Comparison of ENCODE assay signal across 15 cellular contexts in genomic region chr12:96811083-96811482, GRCh38.
DNase-seq lines count a peak whose midpoint lies in the region; ATAC-seq, FAIRE-seq and TF ChIP-seq lines count a peak whose summit lies in the region.
"Had no signal": no experiment of that assay in that cellular context is flagged by ENCODE, and none has a peak within 500 bp of the region (broad histone marks: within the 10 kb centered on the region; RNA-seq: fewer than 3 reads in every experiment).

No MANE protein-coding gene starts in this region.

- H3K4me3 Mint-ChIP-seq in activated T-helper 17 cell treated with anti-CD3 and anti-CD28 coated beads, Interleukin-2, amount 50 U/mL, for 72 hours: no peak overlapping the region
- H3K4me3 Mint-ChIP-seq: activated naive CD4-positive, alpha-beta T cell treated with anti-CD3 and anti-CD28 coated beads, Interleukin-2, amount 50 U/mL, for 24 hours; CD4-positive, alpha-beta T cell had no signal

- in situ Hi-C loops in GM13977 (cut with MboI; ENCODE audit: low pct_unique_long_range_greater_than_20kb, low sequenced_read_pairs, unreplicated experiment): no loop called here

- no peak overlapping the region for H3K27ac ChIP-seq in keratinocyte (ENCODE audit: control insufficient read depth, insufficient read depth, low read length)
- H3K27ac ChIP-seq: tibial artery had no signal

- DNase-seq in AG08395 (ENCODE audit: low spot score): peak; percentile 36
- peak; percentile 75 for DNase-seq in HS-27A (ENCODE audit: low read depth)
- peak; percentile 33 for DNase-seq in keratinocyte (ENCODE audit: low read depth, low spot score)
- DNase-seq in ecto neural progenitor cell (ENCODE audit: low spot score): no peak
- no peak for DNase-seq in NCI-H2107 treated with DMSO at 0.1 percent for 48 hours (lab: John Stamatoyannopoulos, UW; ENCODE audit: unreplicated experiment)
- no peak for DNase-seq in GM13977 (ENCODE audit: low spot score)
- DNase-seq: activated CD4-positive, alpha-beta T cell treated with anti-CD3 and anti-CD28 coated beads for 4 hours; CD4-positive, alpha-beta T cell; NCI-H2171 treated with DMSO at 0.1 percent for 48 hours; SHP77 treated with DMSO at 0.1 percent for 48 hours; tibial artery had no signal

- H3K27me3 ChIP-seq in keratinocyte (ENCODE audit: control insufficient read depth, extremely low read depth, insufficient read depth, low read length): no peaks in the 10 kb centered on the region
- H3K27me3 ChIP-seq: tibial artery had no signal

- peak; percentile 38 for ATAC-seq in activated T-helper 17 cell treated with anti-CD3 and anti-CD28 coated beads, Interleukin-2, amount 50 U/mL, for 72 hours (replicated peaks)
- ATAC-seq in GM21515 (IDR thresholded peaks at IDR 0.05; ENCODE audit: unreplicated experiment): no peak
- ATAC-seq: GM12878 had no signal

- no peak overlapping the region for H3K27ac Mint-ChIP-seq in activated T-helper 17 cell treated with anti-CD3 and anti-CD28 coated beads, Interleukin-2, amount 50 U/mL, for 72 hours
- H3K27ac Mint-ChIP-seq: activated naive CD4-positive, alpha-beta T cell treated with anti-CD3 and anti-CD28 coated beads, Interleukin-2, amount 50 U/mL, for 24 hours; CD4-positive, alpha-beta T cell had no signal

- TF ChIP-seq CTCF in keratinocyte (optimal IDR thresholded peaks at IDR 0.05 in 1 of 3, IDR thresholded peaks at IDR 0.05 in 1 of 3, conservative IDR thresholded peaks at IDR 0.05 in 1 of 3; ENCODE audit: extremely low read depth in 1 of 3, insufficient read depth in 2 of 3, low read length in 3 of 3) (no peak), GM13977 (IDR thresholded peaks at IDR 0.05; ENCODE audit: extremely low read depth, insufficient read depth, missing control alignments) (no peak)

- no peak overlapping the region for H3K4me3 ChIP-seq in keratinocyte (ENCODE audit: control insufficient read depth in 2 of 3, extremely low read depth in 1 of 3, insufficient read depth in 2 of 3, low read depth in 1 of 3, low read length in 3 of 3)
- H3K4me3 ChIP-seq: GM12878, tibial artery had no signal

- no peaks in the 10 kb centered on the region for H3K36me3 Mint-ChIP-seq in activated T-helper 17 cell treated with anti-CD3 and anti-CD28 coated beads, Interleukin-2, amount 50 U/mL, for 72 hours (ENCODE audit: low read depth)
- H3K36me3 Mint-ChIP-seq: activated naive CD4-positive, alpha-beta T cell treated with anti-CD3 and anti-CD28 coated beads, Interleukin-2, amount 50 U/mL, for 24 hours had no signal

- no peaks in the 10 kb centered on the region for H3K9me3 ChIP-seq in keratinocyte (ENCODE audit: control insufficient read depth, low read depth, low read length)
- H3K9me3 ChIP-seq: tibial artery had no signal

- peak overlapping the region; percentile 16 for H3K4me2 ChIP-seq in keratinocyte (ENCODE audit: control insufficient read depth, extremely low read depth, insufficient read depth, low read depth, low read length)

- no peaks in the 10 kb centered on the region for H3K36me3 ChIP-seq in keratinocyte (ENCODE audit: control insufficient read depth in 2 of 2, extremely low read depth in 1 of 2, insufficient read depth in 2 of 2, low read length in 2 of 2)
- H3K36me3 ChIP-seq: tibial artery had no signal

- no peaks in the 10 kb centered on the region for H3K79me2 ChIP-seq in keratinocyte (ENCODE audit: control insufficient read depth, insufficient read depth, low read length)

- H4K20me1 ChIP-seq in keratinocyte (ENCODE audit: control insufficient read depth, extremely low read depth, insufficient read depth, low read length): no peaks in the 10 kb centered on the region

- dilution Hi-C loops in keratinocyte (cut with MboI; ENCODE audit: extremely low pct_ligation_motif_present, low sequenced_read_pairs): no loop called here

- H3K4me1 Mint-ChIP-seq in activated T-helper 17 cell treated with anti-CD3 and anti-CD28 coated beads, Interleukin-2, amount 50 U/mL, for 72 hours: no peaks in the 10 kb centered on the region
- H3K4me1 Mint-ChIP-seq: activated naive CD4-positive, alpha-beta T cell treated with anti-CD3 and anti-CD28 coated beads, Interleukin-2, amount 50 U/mL, for 24 hours had no signal

- H3K4me1 ChIP-seq in keratinocyte (ENCODE audit: control insufficient read depth, extremely low read depth, insufficient read depth, low read length): peaks cover 5% of the 10 kb centered on the region
- H3K4me1 ChIP-seq: tibial artery had no signal

- H3K9me1 ChIP-seq in keratinocyte (ENCODE audit: control insufficient read depth, extremely low read depth, insufficient read depth, low read length): no peaks in the 10 kb centered on the region

- no peaks in the 10 kb centered on the region for H3K27me3 Mint-ChIP-seq in activated T-helper 17 cell treated with anti-CD3 and anti-CD28 coated beads, Interleukin-2, amount 50 U/mL, for 72 hours

- H3K9me3 Mint-ChIP-seq in activated T-helper 17 cell treated with anti-CD3 and anti-CD28 coated beads, Interleukin-2, amount 50 U/mL, for 72 hours: peaks cover 3% of the 10 kb centered on the region
- H3K9me3 Mint-ChIP-seq: CD4-positive, alpha-beta T cell had no signal

- FAIRE-seq in keratinocyte (lab: Jason Lieb, UNC): peak; percentile 76

- H3K9ac ChIP-seq in keratinocyte (ENCODE audit: control insufficient read depth, extremely low read depth, insufficient read depth, low read length): no peak overlapping the region

- peak overlapping the region; percentile 7 for H2AFZ ChIP-seq in keratinocyte (ENCODE audit: control insufficient read depth, low read length)

Comparison
In these comparisons a context has a peak if more than half of its experiments do, and no peak if none do; other contexts are left out.
1. DNase-seq: peak in AG08395 (single experiment), HS-27A (single experiment) and keratinocyte (single experiment); none in ecto neural progenitor cell (single experiment), NCI-H2107 treated with DMSO at 0.1 percent for 48 hours (single experiment) and GM13977 (single experiment).